ENCODE assay signal across 1 cellular context in the genomic region with DNA sequence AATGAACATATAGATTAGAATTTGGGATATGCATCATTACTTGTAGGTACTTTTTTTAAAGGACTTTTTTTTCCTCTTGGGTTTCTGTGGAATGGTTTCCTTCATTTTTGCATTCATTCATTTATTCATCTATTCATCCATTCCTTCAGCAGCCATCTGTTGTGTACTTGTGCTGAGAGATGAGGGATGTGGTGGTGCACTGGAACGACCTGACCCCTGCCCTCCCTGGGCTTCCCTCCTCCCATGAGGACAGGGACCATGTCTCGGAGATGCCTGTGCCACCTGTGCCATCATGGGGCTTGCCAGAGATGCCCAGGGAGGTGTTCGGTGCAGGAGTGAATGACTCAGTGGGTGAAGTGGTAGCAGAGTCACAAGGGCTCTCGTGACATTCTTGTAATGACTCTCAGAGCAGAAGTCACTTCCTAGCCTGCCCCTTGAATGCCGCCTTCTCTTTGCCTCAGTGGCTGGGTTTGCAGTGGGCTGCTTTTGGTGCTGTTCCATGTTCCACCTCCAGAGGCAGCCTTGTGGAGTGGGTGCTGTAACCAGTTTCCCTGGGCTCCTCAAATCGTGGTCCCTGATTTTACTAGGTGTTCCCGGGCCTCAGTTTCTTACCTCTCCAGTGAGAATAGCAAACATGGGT.
A peak's percentile ranks its signal among the peaks of the same experiment; 100 is the strongest.
TF ChIP-seq lines count a peak whose summit lies in the region.

No MANE protein-coding gene starts in this region.

TF ChIP-seq in GM12878, 131 proteins besides CTCF, POLR2A, EP300 and RAD21 (continues in another document):
- 0 out of 4 replicates have a peak, but pooled peaks of 1 of the 2 experiments have one; percentile 6 for TF ChIP-seq SRF (IDR thresholded peaks at IDR 0.05; ENCODE audit: low read depth in 2 of 2, low read length in 2 of 2)
- no peak for TF ChIP-seq NR2C1 (IDR thresholded peaks at IDR 0.05)
- no peak for TF ChIP-seq SIN3A (IDR thresholded peaks at IDR 0.05; ENCODE audit: low read depth, low read length)
- TF ChIP-seq MTA3 (IDR thresholded peaks at IDR 0.05; ENCODE audit: borderline replicate concordance, low read length), result no peak; the same call in 1 of the 2 replicates
- peak; percentile 32 for TF ChIP-seq MEF2B (IDR thresholded peaks at IDR 0.05; ENCODE audit: partially characterized antibody, poor library complexity, severe bottlenecking)
- TF ChIP-seq, protein P1, sequence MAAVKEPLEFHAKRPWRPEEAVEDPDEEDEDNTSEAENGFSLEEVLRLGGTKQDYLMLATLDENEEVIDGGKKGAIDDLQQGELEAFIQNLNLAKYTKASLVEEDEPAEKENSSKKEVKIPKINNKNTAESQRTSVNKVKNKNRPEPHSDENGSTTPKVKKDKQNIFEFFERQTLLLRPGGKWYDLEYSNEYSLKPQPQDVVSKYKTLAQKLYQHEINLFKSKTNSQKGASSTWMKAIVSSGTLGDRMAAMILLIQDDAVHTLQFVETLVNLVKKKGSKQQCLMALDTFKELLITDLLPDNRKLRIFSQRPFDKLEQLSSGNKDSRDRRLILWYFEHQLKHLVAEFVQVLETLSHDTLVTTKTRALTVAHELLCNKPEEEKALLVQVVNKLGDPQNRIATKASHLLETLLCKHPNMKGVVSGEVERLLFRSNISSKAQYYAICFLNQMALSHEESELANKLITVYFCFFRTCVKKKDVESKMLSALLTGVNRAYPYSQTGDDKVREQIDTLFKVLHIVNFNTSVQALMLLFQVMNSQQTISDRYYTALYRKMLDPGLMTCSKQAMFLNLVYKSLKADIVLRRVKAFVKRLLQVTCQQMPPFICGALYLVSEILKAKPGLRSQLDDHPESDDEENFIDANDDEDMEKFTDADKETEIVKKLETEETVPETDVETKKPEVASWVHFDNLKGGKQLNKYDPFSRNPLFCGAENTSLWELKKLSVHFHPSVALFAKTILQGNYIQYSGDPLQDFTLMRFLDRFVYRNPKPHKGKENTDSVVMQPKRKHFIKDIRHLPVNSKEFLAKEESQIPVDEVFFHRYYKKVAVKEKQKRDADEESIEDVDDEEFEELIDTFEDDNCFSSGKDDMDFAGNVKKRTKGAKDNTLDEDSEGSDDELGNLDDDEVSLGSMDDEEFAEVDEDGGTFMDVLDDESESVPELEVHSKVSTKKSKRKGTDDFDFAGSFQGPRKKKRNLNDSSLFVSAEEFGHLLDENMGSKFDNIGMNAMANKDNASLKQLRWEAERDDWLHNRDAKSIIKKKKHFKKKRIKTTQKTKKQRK (IDR thresholded peaks at IDR 0.05; ENCODE audit: low read depth, low read length), result no peak
- no peak for TF ChIP-seq EZH2 (IDR thresholded peaks at IDR 0.05; ENCODE audit: borderline replicate concordance, control insufficient read depth, low read depth, low read length)
- TF ChIP-seq SREBF2 (IDR thresholded peaks at IDR 0.05; ENCODE audit: low read length), result no peak
- TF ChIP-seq YBX1 (IDR thresholded peaks at IDR 0.05), result no peak
- TF ChIP-seq ZNF622 (IDR thresholded peaks at IDR 0.05), result no peak
- no peak for TF ChIP-seq SUPT20H (IDR thresholded peaks at IDR 0.05; ENCODE audit: borderline replicate concordance, control insufficient read depth, low read depth, low read length)
- TF ChIP-seq DPF2 (IDR thresholded peaks at IDR 0.05), result peak; percentile 85
- TF ChIP-seq ZZZ3 (IDR thresholded peaks at IDR 0.05; ENCODE audit: control insufficient read depth, insufficient read length, low read depth), result no peak
- no peak for TF ChIP-seq MXI1 (IDR thresholded peaks at IDR 0.05; ENCODE audit: low read depth, low read length)
- no peak for TF ChIP-seq MEF2A (IDR thresholded peaks at IDR 0.05; ENCODE audit: insufficient read depth, low read depth, low read length)
- peak; percentile 78 for TF ChIP-seq IKZF1 (conservative IDR thresholded peaks at IDR 0.05)
- 0 out of 2 replicates have a peak, but pooled peaks have one; percentile 39 for TF ChIP-seq BCL11A (IDR thresholded peaks at IDR 0.05; ENCODE audit: low read depth, low read length)
- TF ChIP-seq SPI1 (IDR thresholded peaks at IDR 0.05; ENCODE audit: borderline replicate concordance, insufficient read depth, low read depth, low read length), result peak; percentile 60
- peak; percentile 51; the same call in 1 of the 2 replicates for TF ChIP-seq BACH1 (IDR thresholded peaks at IDR 0.05; ENCODE audit: borderline replicate concordance)
- TF ChIP-seq RFX5 (IDR thresholded peaks at IDR 0.05; ENCODE audit: low read depth, low read length), result no peak
- no peak for TF ChIP-seq BRCA1 (IDR thresholded peaks at IDR 0.05; ENCODE audit: low read depth, low read length)
- peak in 1 of 2 experiments; percentile 50; a peak in 1 of 4 replicates for TF ChIP-seq ETV6 (conservative IDR thresholded peaks at IDR 0.05 in 1 of 2, IDR thresholded peaks at IDR 0.05 in 1 of 2; ENCODE audit: borderline replicate concordance in 1 of 2, low read depth in 1 of 2)
- no peak for TF ChIP-seq NR2C2 (IDR thresholded peaks at IDR 0.05; ENCODE audit: borderline replicate concordance, control insufficient read depth, insufficient read length, low read depth)
- TF ChIP-seq NR2F1 (conservative IDR thresholded peaks at IDR 0.05), result peak; percentile 73
- no peak for TF ChIP-seq TCF3 (IDR thresholded peaks at IDR 0.05; ENCODE audit: borderline replicate concordance, insufficient read depth, low read depth, low read length)
- TF ChIP-seq ESRRA (IDR thresholded peaks at IDR 0.05; ENCODE audit: low read length), result no peak
- TF ChIP-seq SKIL (IDR thresholded peaks at IDR 0.05; ENCODE audit: low read depth, poor library complexity, severe bottlenecking), result no peak
- peak; percentile 32; the same call in 1 of the 2 replicates for TF ChIP-seq RUNX3 (IDR thresholded peaks at IDR 0.05; ENCODE audit: low read length)
- TF ChIP-seq HDAC2 (IDR thresholded peaks at IDR 0.05), result no peak
- no peak for TF ChIP-seq HDAC6 (IDR thresholded peaks at IDR 0.05; ENCODE audit: unreplicated experiment)
- TF ChIP-seq, protein P2, sequence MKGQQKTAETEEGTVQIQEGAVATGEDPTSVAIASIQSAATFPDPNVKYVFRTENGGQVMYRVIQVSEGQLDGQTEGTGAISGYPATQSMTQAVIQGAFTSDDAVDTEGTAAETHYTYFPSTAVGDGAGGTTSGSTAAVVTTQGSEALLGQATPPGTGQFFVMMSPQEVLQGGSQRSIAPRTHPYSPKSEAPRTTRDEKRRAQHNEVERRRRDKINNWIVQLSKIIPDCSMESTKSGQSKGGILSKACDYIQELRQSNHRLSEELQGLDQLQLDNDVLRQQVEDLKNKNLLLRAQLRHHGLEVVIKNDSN (IDR thresholded peaks at IDR 0.05; ENCODE audit: borderline replicate concordance, extremely low read length, insufficient read depth, low read depth, low read length), result no peak
- TF ChIP-seq, protein P3, sequence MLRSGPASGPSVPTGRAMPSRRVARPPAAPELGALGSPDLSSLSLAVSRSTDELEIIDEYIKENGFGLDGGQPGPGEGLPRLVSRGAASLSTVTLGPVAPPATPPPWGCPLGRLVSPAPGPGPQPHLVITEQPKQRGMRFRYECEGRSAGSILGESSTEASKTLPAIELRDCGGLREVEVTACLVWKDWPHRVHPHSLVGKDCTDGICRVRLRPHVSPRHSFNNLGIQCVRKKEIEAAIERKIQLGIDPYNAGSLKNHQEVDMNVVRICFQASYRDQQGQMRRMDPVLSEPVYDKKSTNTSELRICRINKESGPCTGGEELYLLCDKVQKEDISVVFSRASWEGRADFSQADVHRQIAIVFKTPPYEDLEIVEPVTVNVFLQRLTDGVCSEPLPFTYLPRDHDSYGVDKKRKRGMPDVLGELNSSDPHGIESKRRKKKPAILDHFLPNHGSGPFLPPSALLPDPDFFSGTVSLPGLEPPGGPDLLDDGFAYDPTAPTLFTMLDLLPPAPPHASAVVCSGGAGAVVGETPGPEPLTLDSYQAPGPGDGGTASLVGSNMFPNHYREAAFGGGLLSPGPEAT (IDR thresholded peaks at IDR 0.05; ENCODE audit: low read depth), result peak; percentile 68
- TF ChIP-seq ELK1 (IDR thresholded peaks at IDR 0.05; ENCODE audit: low read depth, low read length), result no peak
- TF ChIP-seq RAD51 (IDR thresholded peaks at IDR 0.05), result no peak
- no peak for TF ChIP-seq NBN (IDR thresholded peaks at IDR 0.05)
- TF ChIP-seq RELA (IDR thresholded peaks at IDR 0.05; ENCODE audit: borderline replicate concordance, partially characterized antibody), result peak; percentile 24
- peak; percentile 47; the same call in 1 of the 2 replicates for TF ChIP-seq NFIC (IDR thresholded peaks at IDR 0.05; ENCODE audit: low read depth, low read length)
- no peak for TF ChIP-seq PKNOX1 (IDR thresholded peaks at IDR 0.05)
- peak; percentile 70 for TF ChIP-seq IRF4 (IDR thresholded peaks at IDR 0.05; ENCODE audit: low read depth, low read length)
- no peak for TF ChIP-seq EGR1 (IDR thresholded peaks at IDR 0.05; ENCODE audit: borderline replicate concordance in 1 of 2, low read depth in 2 of 2, low read length in 2 of 2)
- no peak for TF ChIP-seq JUND (IDR thresholded peaks at IDR 0.05; ENCODE audit: low read depth, low read length)
- TF ChIP-seq REST (IDR thresholded peaks at IDR 0.05; ENCODE audit: low read depth, low read length), result no peak
- TF ChIP-seq FOXK2 (IDR thresholded peaks at IDR 0.05), result no peak
- TF ChIP-seq PML (IDR thresholded peaks at IDR 0.05; ENCODE audit: low read length), result no peak
- TF ChIP-seq ASH2L (IDR thresholded peaks at IDR 0.05; ENCODE audit: borderline replicate concordance, low read depth), result no peak
- TF ChIP-seq ZNF24 (IDR thresholded peaks at IDR 0.05), result peak; percentile 94
- TF ChIP-seq, protein P4, sequence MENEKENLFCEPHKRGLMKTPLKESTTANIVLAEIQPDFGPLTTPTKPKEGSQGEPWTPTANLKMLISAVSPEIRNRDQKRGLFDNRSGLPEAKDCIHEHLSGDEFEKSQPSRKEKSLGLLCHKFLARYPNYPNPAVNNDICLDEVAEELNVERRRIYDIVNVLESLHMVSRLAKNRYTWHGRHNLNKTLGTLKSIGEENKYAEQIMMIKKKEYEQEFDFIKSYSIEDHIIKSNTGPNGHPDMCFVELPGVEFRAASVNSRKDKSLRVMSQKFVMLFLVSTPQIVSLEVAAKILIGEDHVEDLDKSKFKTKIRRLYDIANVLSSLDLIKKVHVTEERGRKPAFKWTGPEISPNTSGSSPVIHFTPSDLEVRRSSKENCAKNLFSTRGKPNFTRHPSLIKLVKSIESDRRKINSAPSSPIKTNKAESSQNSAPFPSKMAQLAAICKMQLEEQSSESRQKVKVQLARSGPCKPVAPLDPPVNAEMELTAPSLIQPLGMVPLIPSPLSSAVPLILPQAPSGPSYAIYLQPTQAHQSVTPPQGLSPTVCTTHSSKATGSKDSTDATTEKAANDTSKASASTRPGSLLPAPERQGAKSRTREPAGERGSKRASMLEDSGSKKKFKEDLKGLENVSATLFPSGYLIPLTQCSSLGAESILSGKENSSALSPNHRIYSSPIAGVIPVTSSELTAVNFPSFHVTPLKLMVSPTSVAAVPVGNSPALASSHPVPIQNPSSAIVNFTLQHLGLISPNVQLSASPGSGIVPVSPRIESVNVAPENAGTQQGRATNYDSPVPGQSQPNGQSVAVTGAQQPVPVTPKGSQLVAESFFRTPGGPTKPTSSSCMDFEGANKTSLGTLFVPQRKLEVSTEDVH (IDR thresholded peaks at IDR 0.05; ENCODE audit: low read depth, partially characterized antibody), result no peak
- TF ChIP-seq SMC3 (IDR thresholded peaks at IDR 0.05; ENCODE audit: borderline replicate concordance, low read length), result no peak
